1 cellular context compared by ENCODE assay signal in the genomic region with DNA sequence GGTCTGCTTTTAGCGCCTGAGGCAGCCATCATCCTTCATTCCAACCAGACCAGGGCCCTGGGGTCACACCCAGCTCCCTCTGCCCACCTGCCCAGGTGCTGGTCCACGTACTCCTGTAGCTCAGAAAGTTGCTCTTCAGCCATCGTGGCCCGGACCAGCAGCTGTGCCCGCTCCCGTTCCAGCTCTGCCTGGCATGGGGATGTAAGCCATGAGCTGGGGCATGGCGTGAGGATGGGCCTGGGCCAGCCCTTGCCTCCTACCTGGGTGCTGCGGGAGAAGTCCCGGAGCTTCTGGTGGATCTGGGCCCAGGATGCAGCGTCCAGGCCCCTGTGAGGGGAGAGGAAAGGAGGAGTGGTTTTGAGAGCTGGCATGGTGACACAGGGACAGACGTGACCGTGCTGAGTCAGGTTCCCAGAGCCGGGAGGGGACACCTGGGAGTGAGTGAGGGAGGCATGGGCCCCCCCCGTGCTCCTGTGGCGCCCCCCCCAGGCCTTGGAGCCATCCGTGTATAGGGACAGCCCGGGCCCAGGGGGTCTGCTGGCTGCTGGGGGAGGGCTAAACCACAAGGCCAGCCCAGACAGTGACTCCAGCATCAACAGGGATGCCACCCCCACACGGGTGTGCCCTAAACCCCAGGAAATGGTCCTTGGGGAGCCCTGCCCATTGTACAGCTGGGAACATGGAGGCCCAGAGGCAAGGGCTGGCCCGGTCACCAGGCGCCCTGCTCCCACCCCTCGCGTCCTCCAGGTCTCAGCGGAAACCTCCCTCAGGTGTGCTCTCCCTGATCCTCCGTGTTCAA.
TF ChIP-seq lines count a peak whose summit lies in the region.

No MANE protein-coding gene starts in this region.

TF ChIP-seq in IMR-90, 13 proteins besides CTCF, POLR2A, EP300 and RAD21:
- TF ChIP-seq NFE2L2 (IDR thresholded peaks at IDR 0.05; ENCODE audit: low read depth, low read length) (no peak), CEBPB (IDR thresholded peaks at IDR 0.05; ENCODE audit: low read depth, low read length) (no peak), MXI1 (IDR thresholded peaks at IDR 0.05; ENCODE audit: borderline replicate concordance, low read depth, low read length) (no peak), MAFK (IDR thresholded peaks at IDR 0.05; ENCODE audit: low read depth, low read length) (no peak), CHD1 (IDR thresholded peaks at IDR 0.05; ENCODE audit: low read depth, low read length) (no peak), RFX5 (IDR thresholded peaks at IDR 0.05; ENCODE audit: low read depth, low read length) (no peak), FOS (IDR thresholded peaks at IDR 0.05; ENCODE audit: low read depth, low read length) (no peak), MAZ (IDR thresholded peaks at IDR 0.05; ENCODE audit: borderline replicate concordance, low read depth, low read length) (no peak), RCOR1 (IDR thresholded peaks at IDR 0.05; ENCODE audit: insufficient replicate concordance, low read length) (no peak), BHLHE40 (IDR thresholded peaks at IDR 0.05; ENCODE audit: low read depth, low read length) (no peak), SMC3 (IDR thresholded peaks at IDR 0.05; ENCODE audit: low read depth, low read length) (no peak)
- TF ChIP-seq, protein P1, sequence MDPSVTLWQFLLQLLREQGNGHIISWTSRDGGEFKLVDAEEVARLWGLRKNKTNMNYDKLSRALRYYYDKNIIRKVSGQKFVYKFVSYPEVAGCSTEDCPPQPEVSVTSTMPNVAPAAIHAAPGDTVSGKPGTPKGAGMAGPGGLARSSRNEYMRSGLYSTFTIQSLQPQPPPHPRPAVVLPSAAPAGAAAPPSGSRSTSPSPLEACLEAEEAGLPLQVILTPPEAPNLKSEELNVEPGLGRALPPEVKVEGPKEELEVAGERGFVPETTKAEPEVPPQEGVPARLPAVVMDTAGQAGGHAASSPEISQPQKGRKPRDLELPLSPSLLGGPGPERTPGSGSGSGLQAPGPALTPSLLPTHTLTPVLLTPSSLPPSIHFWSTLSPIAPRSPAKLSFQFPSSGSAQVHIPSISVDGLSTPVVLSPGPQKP (IDR thresholded peaks at IDR 0.05; ENCODE audit: borderline replicate concordance, low read depth, low read length), result no peak
- TF ChIP-seq, protein P2, sequence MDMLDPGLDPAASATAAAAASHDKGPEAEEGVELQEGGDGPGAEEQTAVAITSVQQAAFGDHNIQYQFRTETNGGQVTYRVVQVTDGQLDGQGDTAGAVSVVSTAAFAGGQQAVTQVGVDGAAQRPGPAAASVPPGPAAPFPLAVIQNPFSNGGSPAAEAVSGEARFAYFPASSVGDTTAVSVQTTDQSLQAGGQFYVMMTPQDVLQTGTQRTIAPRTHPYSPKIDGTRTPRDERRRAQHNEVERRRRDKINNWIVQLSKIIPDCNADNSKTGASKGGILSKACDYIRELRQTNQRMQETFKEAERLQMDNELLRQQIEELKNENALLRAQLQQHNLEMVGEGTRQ (IDR thresholded peaks at IDR 0.05; ENCODE audit: low read depth, low read length), result no peak
